In the genomic region with DNA sequence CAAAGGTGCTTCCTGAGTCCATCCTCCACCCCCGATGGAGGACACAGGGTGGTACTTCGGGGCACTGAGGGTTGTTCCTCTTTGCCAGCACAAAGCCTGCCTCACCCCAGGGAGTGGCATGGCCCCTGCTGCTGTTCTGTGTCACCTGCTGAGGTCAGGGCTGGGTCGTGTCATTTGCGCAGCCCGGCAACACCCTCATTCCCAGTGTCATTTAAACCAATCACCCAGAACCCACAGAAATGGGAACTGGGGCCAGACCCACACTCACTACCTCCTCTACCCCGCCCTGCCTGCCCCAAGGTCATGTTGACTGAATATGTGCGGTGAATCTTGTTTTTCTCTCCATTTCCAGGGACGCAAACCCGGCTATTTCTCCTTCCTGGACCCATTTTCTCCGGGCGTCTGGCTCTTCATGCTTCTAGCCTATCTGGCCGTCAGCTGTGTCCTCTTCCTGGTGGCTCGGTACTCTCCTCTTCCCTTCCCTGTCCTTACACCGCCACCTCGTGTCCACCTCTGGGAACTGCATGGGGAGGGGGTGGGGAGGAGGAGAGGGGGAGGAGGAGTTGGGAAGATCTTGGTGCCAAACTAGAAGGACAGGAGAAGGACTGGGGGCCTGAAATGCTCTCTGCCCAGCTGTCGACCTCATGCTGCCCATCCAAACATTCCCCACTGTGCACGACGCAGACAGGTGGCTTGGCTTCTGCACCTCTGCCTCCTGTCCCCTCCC, we compare ENCODE assay signal across 8 cellular contexts.
DNase-seq lines count a peak whose midpoint lies in the region; ATAC-seq and TF ChIP-seq lines count a peak whose summit lies in the region.

No MANE protein-coding gene starts in this region.

- peak; percentile 50 for ATAC-seq in HG02885 (IDR thresholded peaks at IDR 0.05; ENCODE audit: poor library complexity, unreplicated experiment)
- ATAC-seq in GM18505 (IDR thresholded peaks at IDR 0.05; ENCODE audit: unreplicated experiment), result no peak

- no peak for TF ChIP-seq POLR2A in GM18505 (IDR thresholded peaks at IDR 0.05; ENCODE audit: borderline replicate concordance, extremely low read depth, insufficient read depth, insufficient read length)

- DNase-seq in DMS153 treated with DMSO at 0.1 percent for 48 hours (lab: John Stamatoyannopoulos, UW; ENCODE audit: unreplicated experiment) (peak; percentile 17), NCI-H69 (lab: John Stamatoyannopoulos, UW) (peak; percentile 94), lung microvascular endothelial cell (ENCODE audit: low read depth in 2 of 2) (peak; percentile 78 to 89)
- DNase-seq in activated CD4-positive, alpha-beta T cell treated with anti-CD3 and anti-CD28 coated beads, Interleukin-2, amount 50 U/mL, for 48 hours, result peak; percentile 80
- DNase-seq in effector CD4-positive, alpha-beta T cell, result peak; percentile 14
- DNase-seq in stimulated activated CD4-positive, alpha-beta T cell treated with anti-CD3 and anti-CD28 coated beads, TNF-alpha, amount 100 ng/mL, for 48 hours (ENCODE audit: low read depth in 3 of 3), result peak; percentile 51 to 62 (median 51)

Comparison
In these comparisons a context has a peak if more than half of its experiments do, and no peak if none do; other contexts are left out.
1. DNase-seq: peak in every context shown above with its lines; median percentile 94 in NCI-H69; 84 in lung microvascular endothelial cell; 80 in activated CD4-positive, alpha-beta T cell treated with anti-CD3 and anti-CD28 coated beads, Interleukin-2, amount 50 U/mL, for 48 hours; 51 in stimulated activated CD4-positive, alpha-beta T cell treated with anti-CD3 and anti-CD28 coated beads, TNF-alpha, amount 100 ng/mL, for 48 hours; 17 in DMS153 treated with DMSO at 0.1 percent for 48 hours; 14 in effector CD4-positive, alpha-beta T cell.